ENCODE assay signal across 8 cellular contexts in the genomic region with DNA sequence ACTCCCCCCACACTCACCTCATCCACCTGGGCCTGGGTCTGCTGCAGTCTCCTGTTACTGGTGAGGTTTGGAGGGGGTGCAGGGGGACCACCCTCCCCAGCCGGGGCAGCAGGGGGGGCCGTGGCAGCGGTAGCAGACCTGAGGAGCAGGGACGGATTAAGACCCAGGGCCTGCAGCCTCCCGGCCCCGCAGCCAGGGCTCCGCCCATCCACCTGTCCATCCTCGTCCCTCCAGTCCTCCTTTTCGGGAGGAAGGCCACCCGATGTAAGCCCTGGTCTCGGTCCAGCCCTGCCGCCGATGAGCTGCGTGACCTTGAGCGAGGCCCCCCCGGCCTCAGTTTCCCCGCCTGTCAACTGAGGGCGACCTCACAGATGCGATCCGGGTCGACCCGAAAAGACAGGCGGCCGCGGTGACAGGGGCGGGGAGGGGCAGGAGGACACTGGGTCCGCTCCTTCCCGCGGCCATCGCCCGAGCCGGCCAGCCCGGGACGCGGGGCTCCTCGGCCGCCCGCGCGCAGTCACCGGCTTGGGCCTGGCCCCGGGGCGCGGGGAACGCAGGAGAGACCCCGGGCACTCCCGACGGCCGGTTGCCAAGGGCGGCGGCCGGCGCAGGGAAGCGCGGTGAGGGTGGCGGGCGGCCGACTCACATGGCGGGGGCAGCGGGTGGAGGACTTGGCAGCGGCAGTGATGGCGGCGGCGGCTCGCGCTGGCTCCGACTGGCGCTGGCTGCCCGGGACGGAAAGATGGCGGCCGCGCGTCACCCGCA. TPM values are rescaled to one million over a fixed set of nuclear protein-coding genes. Genes with fewer than 3 reads are reported as not detected.
A peak's percentile ranks its signal among the peaks of the same experiment; 100 is the strongest.
DNase-seq lines count a peak whose midpoint lies in the region; ATAC-seq and TF ChIP-seq lines count a peak whose summit lies in the region.

A gene with protein sequence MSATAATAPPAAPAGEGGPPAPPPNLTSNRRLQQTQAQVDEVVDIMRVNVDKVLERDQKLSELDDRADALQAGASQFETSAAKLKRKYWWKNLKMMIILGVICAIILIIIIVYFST (minus strand): TSS at position 717 of the 765 bp plus-strand sequence. CDS start 69 bp downstream, at position 648.

- H3K4me1 ChIP-seq in Panc1 (ENCODE audit: control insufficient read depth, insufficient read depth, low read length) (peaks cover 29% of the 10 kb centered on the region), foreskin keratinocyte (peaks cover 8% of the 10 kb centered on the region), neural progenitor cell (peaks cover 20% of the 10 kb centered on the region)

- POLR2A ChIA-PET in Panc1 (lab: Charles Lee): no interaction called here

- H3F3A ChIP-seq in neural progenitor cell (ENCODE audit: low read depth): peaks cover 48% of the 10 kb centered on the region

- H3K36me3 ChIP-seq in Panc1 (ENCODE audit: control insufficient read depth, insufficient read depth, low read length) (no peaks in the 10 kb centered on the region; the same call in none of the 2 replicates), neural progenitor cell (peaks cover 4% of the 10 kb centered on the region)

- peak within 1 kb of the TSS; percentile 97 for H3K4me2 ChIP-seq in neural progenitor cell

- intact Hi-C loops in Panc1 (cut with micrococcal nuclease; ENCODE audit: unreplicated experiment): no loop called here

- H3K9me3 ChIP-seq in Panc1 (ENCODE audit: control insufficient read depth, insufficient read depth, low read depth, low read length) (no peaks in the 10 kb centered on the region), neural progenitor cell (ENCODE audit: low read depth) (no peaks in the 10 kb centered on the region)

- H2AFZ ChIP-seq in neural progenitor cell (replicated peaks): peak within 1 kb of the TSS; percentile 96

- BruUV-seq in Panc1 (replicated peaks; lab: Mats Ljungman, UMichigan): no TSS peak

- H3K27ac ChIP-seq in Panc1 (ENCODE audit: low read length): peak within 1 kb of the TSS; percentile 79
- H3K27ac ChIP-seq in foreskin keratinocyte: peak within 1 kb of the TSS; percentile 98
- H3K27ac ChIP-seq in neural progenitor cell: peak within 1 kb of the TSS; percentile 97
- peak within 1 kb of the TSS; percentile 99 for H3K27ac ChIP-seq in temporal lobe (ENCODE audit: low read depth, low read length)

- peak within 1 kb of the TSS; percentile 93 for H3K4me3 Mint-ChIP-seq in neural progenitor cell

- peaks cover 6% of the 10 kb centered on the region for H3K27me3 Mint-ChIP-seq in neural progenitor cell (ENCODE audit: insufficient read depth, low read depth)

- H4K20me1 ChIP-seq in neural progenitor cell (ENCODE audit: low read depth): peaks cover 39% of the 10 kb centered on the region

- ATAC-seq in Panc1: peak; percentile 74
- ATAC-seq in foreskin keratinocyte: peak; percentile 65
- no peak for ATAC-seq in GM21390 (IDR thresholded peaks at IDR 0.05; ENCODE audit: unreplicated experiment)

- peaks cover 7% of the 10 kb centered on the region for H3K36me3 Mint-ChIP-seq in neural progenitor cell

- H3K79me2 ChIP-seq in neural progenitor cell (ENCODE audit: low read depth): peaks cover 19% of the 10 kb centered on the region

- H3K27me3 ChIP-seq in Panc1 (ENCODE audit: control insufficient read depth, insufficient read depth, low read length) (no peaks in the 10 kb centered on the region), foreskin keratinocyte (no peaks in the 10 kb centered on the region), neural progenitor cell (no peaks in the 10 kb centered on the region)

- TF ChIP-seq CTCF in HFF-Myc (IDR thresholded peaks at IDR 0.05; ENCODE audit: low read depth, low read length, missing control alignments) (no peak), Panc1 (IDR thresholded peaks at IDR 0.05) (no peak), foreskin keratinocyte (conservative IDR thresholded peaks at IDR 0.05) (no peak), neural progenitor cell (IDR thresholded peaks at IDR 0.05) (no peak)

- in situ Hi-C loops in Panc1 (cut with HindIII; ENCODE audit: low pct_unique_long_range_greater_than_20kb, low sequenced_read_pairs): no loop called here

- CTCF ChIA-PET in Panc1 (lab: Charles Lee): no interaction called here

- H3K27ac Mint-ChIP-seq in neural progenitor cell: peak within 1 kb of the TSS; percentile 97

- H3K9ac ChIP-seq in neural progenitor cell: peak within 1 kb of the TSS; percentile 99

- peak within 1 kb of the TSS; percentile 90 for H3K4me3 ChIP-seq in HFF-Myc (replicated peaks; ENCODE audit: low read depth, low read length)
- H3K4me3 ChIP-seq in Panc1 (ENCODE audit: low read depth in 2 of 2, low read length in 2 of 2): peak within 1 kb of the TSS; percentile 79 to 84
- peak within 1 kb of the TSS; percentile 100 for H3K4me3 ChIP-seq in neural progenitor cell

- H3K9me3 Mint-ChIP-seq in neural progenitor cell: no peaks in the 10 kb centered on the region

- DNase-seq in DMS79 (lab: John Stamatoyannopoulos, UW): peak; percentile 15
- DNase-seq in HFF-Myc (ENCODE audit: extremely low read depth, low read depth): no peak
- no peak for DNase-seq in Panc1 (ENCODE audit: low read depth, low spot score)
- DNase-seq in activated gamma-delta T cell (lab: John Stamatoyannopoulos, UW): peak; percentile 83
- no peak for DNase-seq in foreskin keratinocyte
- peak; percentile 90 for DNase-seq in neural progenitor cell (ENCODE audit: low spot score)

- peaks cover 38% of the 10 kb centered on the region for H3K4me1 Mint-ChIP-seq in neural progenitor cell

RNA-seq across cellular contexts. Expression of the gene that starts here (rescaled TPM):
- 28.6 TPM for total RNA-seq in Panc1 (2021; ENCODE audit: unreplicated experiment)
- 30.2 TPM for polyA plus RNA-seq in Panc1 (2012; ENCODE audit: insufficient read length)
- 5.5 and 6.9 TPM in 2 replicates for total RNA-seq in foreskin keratinocyte
- 15.2 and 17.7 TPM in 2 replicates for polyA plus RNA-seq in foreskin keratinocyte
- total RNA-seq in neural progenitor cell (ENCODE audit: low replicate concordance): 9.4 and 11.7 TPM in 2 replicates
- total RNA-seq in temporal lobe: 62.2 TPM

Comparison
In these comparisons a context has a peak if more than half of its experiments do, and no peak if none do; other contexts are left out.
1. DNase-seq: peak in DMS79 (single experiment), activated gamma-delta T cell (single experiment) and neural progenitor cell (single experiment); none in HFF-Myc (single experiment), Panc1 (single experiment) and foreskin keratinocyte (0 of 2).
2. Peak in every context shown above with its lines, with median percentiles within 50 percentile points of each other: H3K4me3 ChIP-seq and H3K27ac ChIP-seq.